In genomic region chr3:32238816-32239637, GRCh38 we compare ENCODE assay signal across 8 cellular contexts. TPM values are rescaled to one million over a fixed set of nuclear protein-coding genes. Genes with fewer than 3 reads are reported as not detected.
DNase-seq lines count a peak whose midpoint lies in the region; TF ChIP-seq lines count a peak whose summit lies in the region.

No MANE protein-coding gene starts in this region.

- peaks cover 13% of the 10 kb centered on the region; the same call in 1 of the 2 replicates for H3K36me3 Mint-ChIP-seq in HFFc6 (ENCODE audit: low read depth)

- H4K20me1 ChIP-seq in OCI-LY1 (ENCODE audit: insufficient read depth, low read length), result no peaks in the 10 kb centered on the region

- H3K9me3 ChIP-seq in ES-I3 (ENCODE audit: control insufficient read depth, insufficient read depth, low read length) (no peaks in the 10 kb centered on the region), OCI-LY1 (ENCODE audit: low read length) (no peaks in the 10 kb centered on the region), parathyroid adenoma (ENCODE audit: control insufficient read depth, low read length) (no peaks in the 10 kb centered on the region)

- H3K27ac ChIP-seq in OCI-LY1 (ENCODE audit: low read depth, low read length, poor library complexity, severe bottlenecking), result no peak overlapping the region
- H3K27ac ChIP-seq in parathyroid adenoma, result peak overlapping the region; percentile 47
- no peak overlapping the region for H3K27ac ChIP-seq in substantia nigra (ENCODE audit: low read depth, low read length, poor library complexity, severe bottlenecking)

- TF ChIP-seq CTCF in HFFc6 (IDR thresholded peaks at IDR 0.05) (no peak), OCI-LY1 (IDR thresholded peaks at IDR 0.05; ENCODE audit: low read length) (no peak), parathyroid adenoma (IDR thresholded peaks at IDR 0.05) (no peak)

- H3K36me3 ChIP-seq in ES-I3 (ENCODE audit: insufficient read depth, low read length) (no peaks in the 10 kb centered on the region), OCI-LY1 (ENCODE audit: insufficient read depth, low read length) (peaks cover 4% of the 10 kb centered on the region; the same call in 1 of the 2 replicates), parathyroid adenoma (ENCODE audit: control insufficient read depth, insufficient read depth, low read length) (no peaks in the 10 kb centered on the region)

- H3K27me3 Mint-ChIP-seq in HFFc6 (ENCODE audit: insufficient read depth), result peaks cover 58% of the 10 kb centered on the region

- H3K9ac ChIP-seq in ES-I3 (ENCODE audit: low read depth, low read length), result peak overlapping the region; percentile 54
- peak overlapping the region; percentile 71 for H3K9ac ChIP-seq in OCI-LY1 (ENCODE audit: low read length)
- H3K9ac ChIP-seq in parathyroid adenoma, result no peak overlapping the region

- H3K9me3 Mint-ChIP-seq in HFFc6, result peaks cover 10% of the 10 kb centered on the region

- H3K4me1 Mint-ChIP-seq in HFFc6 (ENCODE audit: low read depth), result peaks cover 6% of the 10 kb centered on the region; the same call in 1 of the 2 replicates

- H3K4me3 Mint-ChIP-seq in HFFc6, result peak overlapping the region; percentile 62

- no peak overlapping the region for H3K27ac Mint-ChIP-seq in HFFc6

- H2AFZ ChIP-seq in OCI-LY1 (ENCODE audit: low read length) (no peak overlapping the region), parathyroid adenoma (peak overlapping the region; percentile 84)

- DNase-seq in HFFc6, result no peak
- peak; percentile 53 for DNase-seq in activated naive CD4-positive, alpha-beta T cell treated with Interleukin-2 at 50 U/mL for 16 hours
- DNase-seq in head of caudate nucleus, result peak in 33 of 42 donors; percentile 6 to 65 (median 36)
- DNase-seq in NCI-H2196 treated with DMSO at 0.1 percent for 48 hours (lab: John Stamatoyannopoulos, UW; ENCODE audit: unreplicated experiment), result no peak
- DNase-seq in substantia nigra (lab: John Stamatoyannopoulos, UW), result no peak

- no peaks in the 10 kb centered on the region for H3K9me2 ChIP-seq in OCI-LY1 (ENCODE audit: low read depth, low read length)

- intact Hi-C loops in head of caudate nucleus (cut with DNase I), result no loop called here

- H3K4me1 ChIP-seq in ES-I3 (ENCODE audit: insufficient read depth, low read length) (peaks cover 6% of the 10 kb centered on the region; the same call in 1 of the 2 replicates), OCI-LY1 (ENCODE audit: insufficient read depth, low read length, severe bottlenecking) (peaks cover 21% of the 10 kb centered on the region), parathyroid adenoma (peaks cover 12% of the 10 kb centered on the region)

- H3K79me2 ChIP-seq in OCI-LY1 (ENCODE audit: insufficient read depth, low read length), result no peaks in the 10 kb centered on the region
- peaks cover 41% of the 10 kb centered on the region for H3K79me2 ChIP-seq in parathyroid adenoma

- H3K27me3 ChIP-seq in OCI-LY1 (ENCODE audit: insufficient read depth, low read length) (no peaks in the 10 kb centered on the region; the same call in 1 of the 2 replicates), parathyroid adenoma (ENCODE audit: control insufficient read depth, insufficient read depth, low read length) (no peaks in the 10 kb centered on the region)

- H3K4me3 ChIP-seq in OCI-LY1 (ENCODE audit: low read depth, low read length, poor library complexity, severe bottlenecking) (peak overlapping the region; percentile 74), parathyroid adenoma (ENCODE audit: low read depth, low read length) (peak overlapping the region; percentile 85)

- no peaks in the 10 kb centered on the region for H3F3A ChIP-seq in OCI-LY1 (ENCODE audit: insufficient read depth, low read length)

- H3K4me2 ChIP-seq in OCI-LY1 (ENCODE audit: low read length) (peak overlapping the region; percentile 92), parathyroid adenoma (ENCODE audit: low read length) (peak overlapping the region; percentile 96)

RNA-seq across cellular contexts. Expression of gene CMTM8, which starts 0.5 kb away (rescaled TPM):
- total RNA-seq in HFFc6 (2021; fragmentation: NEBNext Ultra II Directional; extraction: Animal tissue kit (Norgen Biotek cat#: 25700)), result not detected

Comparison
In these comparisons a context has a peak if more than half of its experiments do, and no peak if none do; other contexts are left out.
1. DNase-seq: peak in activated naive CD4-positive, alpha-beta T cell treated with Interleukin-2 at 50 U/mL for 16 hours (single experiment) and head of caudate nucleus (33 of 42); none in HFFc6 (single experiment), NCI-H2196 treated with DMSO at 0.1 percent for 48 hours (single experiment) and substantia nigra (0 of 49).